ENCODE assay signal across 10 cellular contexts in the genomic region with DNA sequence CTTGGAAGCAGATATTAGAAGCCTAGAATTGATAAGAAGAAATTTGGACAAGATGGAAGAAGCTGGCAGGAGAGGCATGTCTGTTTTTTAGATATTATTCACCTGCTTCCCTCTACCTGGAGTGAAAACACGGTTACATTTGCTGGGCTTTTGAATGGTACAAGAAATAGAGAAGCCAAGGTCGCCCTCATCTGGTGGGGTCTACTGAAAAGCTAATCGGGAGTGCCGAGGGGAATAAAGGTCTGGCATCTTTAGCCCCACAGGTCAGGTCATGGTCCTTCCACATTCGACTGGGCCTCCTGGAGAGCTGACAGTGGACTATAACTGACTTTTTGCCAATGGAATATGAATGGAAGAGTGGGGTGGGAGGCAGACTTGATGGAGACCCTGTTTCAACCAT. TPM values are rescaled to one million over a fixed set of nuclear protein-coding genes. Genes with fewer than 3 reads are reported as not detected.
A peak's percentile ranks its signal among the peaks of the same experiment; 100 is the strongest.
DNase-seq lines count a peak whose midpoint lies in the region; ATAC-seq and TF ChIP-seq lines count a peak whose summit lies in the region.
"Had no signal": no experiment of that assay in that cellular context is flagged by ENCODE, and none has a peak within 500 bp of the region (broad histone marks: within the 10 kb centered on the region; RNA-seq: fewer than 3 reads in every experiment).

No MANE protein-coding gene starts in this region.

- no peaks in the 10 kb centered on the region for H3K4me1 Mint-ChIP-seq in activated CD8-positive, alpha-beta T cell treated with anti-CD3 and anti-CD28 coated beads for 36 hours (ENCODE audit: low read depth)
- H3K4me1 Mint-ChIP-seq in naive B cell = peaks cover 0 to 2% (median 0%) of the 10 kb centered on the region in 3 donors

- no peak overlapping the region for H3K4me3 Mint-ChIP-seq in activated CD8-positive, alpha-beta T cell treated with anti-CD3 and anti-CD28 coated beads for 36 hours
- H3K4me3 Mint-ChIP-seq in naive B cell = no peak overlapping the region
- H3K4me3 Mint-ChIP-seq: stimulated activated naive CD8-positive, alpha-beta T cell treated with anti-CD3 and anti-CD28 coated beads, Interleukin-15, Interleukin-2, amounts not matched to agents 100 ng/mL and 50 ng/mL, for 24 hours had no signal

- no peaks in the 10 kb centered on the region for H3K9me3 Mint-ChIP-seq in activated CD8-positive, alpha-beta T cell treated with anti-CD3 and anti-CD28 coated beads for 36 hours
- H3K9me3 Mint-ChIP-seq in naive B cell = no peaks in the 10 kb centered on the region
- H3K9me3 Mint-ChIP-seq: stimulated activated naive CD8-positive, alpha-beta T cell treated with anti-CD3 and anti-CD28 coated beads, Interleukin-15, Interleukin-2, amounts not matched to agents 100 ng/mL and 50 ng/mL, for 24 hours had no signal

- H3K36me3 ChIP-seq in H7 (replicated peaks; ENCODE audit: control insufficient read depth, insufficient read depth, low read length) = no peaks in the 10 kb centered on the region
- H3K36me3 ChIP-seq in suprapubic skin = no peaks in the 10 kb centered on the region
- H3K36me3 ChIP-seq: breast epithelium had no signal

- TF ChIP-seq EP300 in suprapubic skin (IDR thresholded peaks at IDR 0.05) = no peak

- ATAC-seq in activated CD8-positive, alpha-beta T cell treated with anti-CD3 and anti-CD28 coated beads for 36 hours = peak; percentile 58
- ATAC-seq in naive B cell (ENCODE audit: low read depth in 2 of 2) = no peak
- ATAC-seq in esophagus mucosa = no peak
- no peak for ATAC-seq in HG02678 (IDR thresholded peaks at IDR 0.05; ENCODE audit: unreplicated experiment)

- TF ChIP-seq POLR2A in suprapubic skin (IDR thresholded peaks at IDR 0.05) = no peak

- no peaks in the 10 kb centered on the region for H3K27me3 ChIP-seq in H7 (ENCODE audit: control insufficient read depth, insufficient read depth, low read length)
- no peaks in the 10 kb centered on the region for H3K27me3 ChIP-seq in suprapubic skin
- H3K27me3 ChIP-seq: breast epithelium had no signal

- H3K4me1 ChIP-seq in suprapubic skin = no peaks in the 10 kb centered on the region
- H3K4me1 ChIP-seq: breast epithelium had no signal

- TF ChIP-seq CTCF in activated CD8-positive, alpha-beta T cell treated with anti-CD3 and anti-CD28 coated beads for 36 hours (IDR thresholded peaks at IDR 0.05) = peak; percentile 8
- TF ChIP-seq CTCF in suprapubic skin (IDR thresholded peaks at IDR 0.05) = no peak

- no peak overlapping the region for H3K27ac Mint-ChIP-seq in activated CD8-positive, alpha-beta T cell treated with anti-CD3 and anti-CD28 coated beads for 36 hours
- H3K27ac Mint-ChIP-seq in naive B cell = peak overlapping the region in 2 of 6 donors; percentile 40 to 65
- H3K27ac Mint-ChIP-seq: stimulated activated naive CD8-positive, alpha-beta T cell treated with anti-CD3 and anti-CD28 coated beads, Interleukin-15, Interleukin-2, amounts not matched to agents 100 ng/mL and 50 ng/mL, for 24 hours had no signal

- POLR2A ChIA-PET in activated CD8-positive, alpha-beta T cell treated with anti-CD3 and anti-CD28 coated beads for 36 hours (lab: Charles Lee) = interaction anchor here (0.6 kb wide), 1 partner anchor 10 kb away, joined by 4 read pairs; no protein-coding TSS in a partner anchor

- CTCF ChIA-PET in activated CD8-positive, alpha-beta T cell treated with anti-CD3 and anti-CD28 coated beads for 36 hours (lab: Charles Lee) = interaction anchor here (0.6 to 2.6 kb wide), 9 partner anchors 12 to 1176 kb away, joined by 3 to 13 read pairs (median 4); a partner anchor contains a TSS

- H3K27ac ChIP-seq in suprapubic skin = no peak overlapping the region
- H3K27ac ChIP-seq: breast epithelium had no signal

- WGBS in suprapubic skin = 24% methylated on average over 5 of the region's 5 CpGs

- no peaks in the 10 kb centered on the region for H3K27me3 Mint-ChIP-seq in activated CD8-positive, alpha-beta T cell treated with anti-CD3 and anti-CD28 coated beads for 36 hours
- H3K27me3 Mint-ChIP-seq in naive B cell = peaks cover 0 to 5% (median 0%) of the 10 kb centered on the region in 3 donors

- H3K9me3 ChIP-seq in suprapubic skin = no peaks in the 10 kb centered on the region
- H3K9me3 ChIP-seq: breast epithelium had no signal

- H3K4me3 ChIP-seq in H7 (ENCODE audit: insufficient read depth, low read depth, low read length) (no peak overlapping the region), suprapubic skin (no peak overlapping the region)
- H3K4me3 ChIP-seq: breast epithelium had no signal

- no peaks in the 10 kb centered on the region for H3K36me3 Mint-ChIP-seq in activated CD8-positive, alpha-beta T cell treated with anti-CD3 and anti-CD28 coated beads for 36 hours (ENCODE audit: low read depth)
- no peaks in the 10 kb centered on the region for H3K36me3 Mint-ChIP-seq in naive B cell

- DNase-seq in NCI-H146 (lab: John Stamatoyannopoulos, UW) (peak; percentile 9), NCI-H146 treated with DMSO at 0.1 percent for 48 hours (lab: John Stamatoyannopoulos, UW; ENCODE audit: unreplicated experiment) (no peak), H7 (peak; percentile 78), naive B cell (peak; percentile 16), suprapubic skin (ENCODE audit: low spot score in 2 of 2) (no peak)
- DNase-seq in activated CD8-positive, alpha-beta T cell treated with anti-CD3 and anti-CD28 coated beads for 36 hours = peak; percentile 65

- intact Hi-C loops in activated CD8-positive, alpha-beta T cell treated with anti-CD3 and anti-CD28 coated beads for 36 hours (cut with micrococcal nuclease) = no loop called here

RNA-seq across cellular contexts. Expression of a gene that starts 4.6 kb away (rescaled TPM):
- 0.63 and 1.7 TPM in 2 replicates for total RNA-seq in H7 (2014; rRNA removed; shearing (Covaris generic))
- total RNA-seq in activated CD8-positive, alpha-beta T cell treated with anti-CD3 and anti-CD28 coated beads for 36 hours = 1 to 10 TPM in 1 of 2 experiments, under 1 TPM in 1; 0.99 to 1.4 TPM
- polyA plus RNA-seq in naive B cell (ENCODE audit: low read depth in 6 of 6) = under 1 TPM in 1 of 6 donors, not detected in 5; 0.31 TPM
- 1 to 10 TPM; 2.6 to 6.4 (median 4.1) TPM for total RNA-seq in suprapubic skin
- total RNA-seq in esophagus mucosa = 2.9 TPM

RNA-seq across cellular contexts. Expression of a gene that starts 21.1 kb away (rescaled TPM):
- total RNA-seq in H7 (2014; rRNA removed; shearing (Covaris generic)) = 7.9 and 8.7 TPM in 2 replicates
- total RNA-seq in activated CD8-positive, alpha-beta T cell treated with anti-CD3 and anti-CD28 coated beads for 36 hours = 1 to 10 TPM; 1.8 to 2.1 TPM
- polyA plus RNA-seq in naive B cell (ENCODE audit: low read depth in 6 of 6) = under 1 TPM in 1 of 6 donors, not detected in 5; 0.20 TPM
- total RNA-seq in suprapubic skin (1 to 10 TPM in 3 of 4 donors, under 1 TPM in 1; 0.49 to 2.6 (median 1.5) TPM), esophagus mucosa (2.0 TPM)

RNA-seq across cellular contexts. Expression of a gene that starts 23.0 kb away (rescaled TPM):
- not detected in 2 replicates for total RNA-seq in H7 (2014; rRNA removed; shearing (Covaris generic))
- under 1 TPM; 0.43 to 0.45 TPM for total RNA-seq in activated CD8-positive, alpha-beta T cell treated with anti-CD3 and anti-CD28 coated beads for 36 hours
- polyA plus RNA-seq in naive B cell (ENCODE audit: low read depth in 6 of 6) = 1 to 10 TPM in 3 of 6 donors, under 1 TPM in 1, not detected in 2; 0.68 to 1.6 (median 1.1) TPM
- total RNA-seq in suprapubic skin (1 to 10 TPM; 3.7 to 6.8 (median 5.1) TPM), esophagus mucosa (36.1 TPM)

RNA-seq across cellular contexts. Expression of a gene that starts 25.4 kb away (rescaled TPM):
- total RNA-seq in H7 (2014; rRNA removed; shearing (Covaris generic)) = 134 and 136 TPM in 2 replicates
- 10 to 100 TPM; 55.4 to 56.8 TPM for total RNA-seq in activated CD8-positive, alpha-beta T cell treated with anti-CD3 and anti-CD28 coated beads for 36 hours
- 10 to 100 TPM; 29.9 to 50.7 (median 35.9) TPM for polyA plus RNA-seq in naive B cell (ENCODE audit: low read depth in 6 of 6)
- total RNA-seq in suprapubic skin = 10 to 100 TPM; 38.7 to 48.9 (median 42.9) TPM
- total RNA-seq in esophagus mucosa = 28.2 TPM

RNA-seq across cellular contexts. Expression of a gene that starts 35.8 kb away (rescaled TPM):
- 109 and 115 TPM in 2 replicates for total RNA-seq in H7 (2014; rRNA removed; shearing (Covaris generic))
- total RNA-seq in activated CD8-positive, alpha-beta T cell treated with anti-CD3 and anti-CD28 coated beads for 36 hours = 10 to 100 TPM; 60.5 to 61.0 TPM
- 100 to 1,000 TPM in 1 of 6 donors, 10 to 100 TPM in 5; 59.1 to 104 (median 65.3) TPM for polyA plus RNA-seq in naive B cell (ENCODE audit: low read depth in 6 of 6)
- total RNA-seq in suprapubic skin = 10 to 100 TPM; 56.7 to 72.1 (median 65.8) TPM
- 57.7 TPM for total RNA-seq in esophagus mucosa

Comparison
In these comparisons a context has a peak if more than half of its experiments do, and no peak if none do; other contexts are left out.
1. DNase-seq: peak in NCI-H146 (single experiment), H7 (single experiment), activated CD8-positive, alpha-beta T cell treated with anti-CD3 and anti-CD28 coated beads for 36 hours (single experiment) and naive B cell (single experiment); none in NCI-H146 treated with DMSO at 0.1 percent for 48 hours (single experiment) and suprapubic skin (0 of 2).